In genomic region chr3:159031280-159031679, GRCh38 we compare ENCODE assay signal across 30 cellular contexts. TPM values are rescaled to one million over a fixed set of nuclear protein-coding genes. Genes with fewer than 3 reads are reported as not detected.
"Had no signal": no experiment of that assay in that cellular context is flagged by ENCODE, and none has a peak within 500 bp of the region (broad histone marks: within the 10 kb centered on the region; RNA-seq: fewer than 3 reads in every experiment).

No MANE protein-coding gene starts in this region.

- H3K36me3 Mint-ChIP-seq: stimulated activated effector memory CD8-positive, alpha-beta T cell treated with anti-CD3 and anti-CD28 coated beads, Interleukin-12 subunit alpha, Interleukin-12 subunit beta, amount 100 ng/mL, for 72 hours; stimulated activated memory B cell treated with anti-CD40 and anti-IgM and Interleukin-4, amounts not matched to agents 10 μg/mL and 1 μg/mL and 100 μg/mL, for 72 hours; stimulated activated naive B cell treated with anti-CD40 and anti-IgM and Interleukin-4, amounts not matched to agents 10 μg/mL and 1 μg/mL and 100 μg/mL, for 72 hours; type B pancreatic cell had no signal

- H3K27ac ChIP-seq: stomach, suprapubic skin, testis, thoracic aorta, thyroid gland, tibial artery, tibial nerve, transverse colon, upper lobe of left lung, upper lobe of right lung, uterus, vagina had no signal

- H3K9me3 Mint-ChIP-seq: stimulated activated effector memory CD8-positive, alpha-beta T cell treated with anti-CD3 and anti-CD28 coated beads, Interleukin-12 subunit alpha, Interleukin-12 subunit beta, amount 100 ng/mL, for 72 hours; type B pancreatic cell had no signal

- H3K4me1 Mint-ChIP-seq: stimulated activated effector memory CD8-positive, alpha-beta T cell treated with anti-CD3 and anti-CD28 coated beads, Interleukin-12 subunit alpha, Interleukin-12 subunit beta, amount 100 ng/mL, for 72 hours; stimulated activated naive CD8-positive, alpha-beta T cell treated with anti-CD3 and anti-CD28 coated beads, Interleukin-15, amount 100 ng/mL, for 72 hours had no signal

- H3K36me3 ChIP-seq: stomach, suprapubic skin, thoracic aorta, thyroid gland, tibial artery, tibial nerve, transverse colon, upper lobe of left lung, upper lobe of right lung, uterus, vagina had no signal

- DNase-seq: stimulated activated CD4-positive, alpha-beta T cell treated with anti-CD3 and anti-CD28 coated beads, Interleukin-2, amount 100 ng/mL, for 48 hours; stimulated activated CD4-positive, alpha-beta T cell treated with anti-CD3 and anti-CD28 coated beads, Interleukin-4, amount 100 ng/mL, for 1 hour; stimulated activated CD4-positive, alpha-beta T cell treated with anti-CD3 and anti-CD28 coated beads, Interleukin-4, amount 100 ng/mL, for 24 hours; stimulated activated CD4-positive, alpha-beta T cell treated with anti-CD3 and anti-CD28 coated beads, Interleukin-4, amount 100 ng/mL, for 4 hours; stimulated activated CD8-positive, alpha-beta memory T cell treated with anti-CD3 and anti-CD28 coated beads, Interleukin-4, amount 100 ng/mL, for 48 hours; stimulated activated naive B cell treated with anti-CD40 and anti-IgM and Interleukin-4, amounts not matched to agents 10 μg/mL and 1 μg/mL and 100 μg/mL, for 72 hours; stimulated activated naive CD4-positive, alpha-beta T cell; stimulated activated naive CD4-positive, alpha-beta T cell treated with Interleukin-2 at 50 U/mL for 16 hours; stimulated activated naive CD8-positive, alpha-beta T cell treated with anti-CD3 and anti-CD28 coated beads, Interleukin-15, amount 100 ng/mL, for 72 hours; stimulated activated naive CD8-positive, alpha-beta T cell treated with anti-CD3 and anti-CD28 coated beads, Interleukin-15, Interleukin-2, amounts not matched to agents 100 U/mL and 50 U/mL, for 24 hours; stomach; substantia nigra; testis; thyroid gland; tibial artery; transverse colon; trophoblast cell; upper lobe of left lung; upper lobe of right lung; uterus had no signal

- H3K9me3 ChIP-seq: suprapubic skin, testis, thoracic aorta, thyroid gland, tibial artery, tibial nerve, transverse colon, upper lobe of left lung, upper lobe of right lung, uterus, vagina had no signal

- H3K27ac Mint-ChIP-seq: stimulated activated effector memory CD8-positive, alpha-beta T cell treated with anti-CD3 and anti-CD28 coated beads, Interleukin-12 subunit alpha, Interleukin-12 subunit beta, amount 100 ng/mL, for 72 hours; stimulated activated memory B cell treated with anti-CD40 and anti-IgM and Interleukin-4, amounts not matched to agents 10 μg/mL and 1 μg/mL and 100 μg/mL, for 72 hours; stimulated activated naive B cell treated with anti-CD40 and anti-IgM and Interleukin-4, amounts not matched to agents 10 μg/mL and 1 μg/mL and 100 μg/mL, for 72 hours; stimulated activated naive CD8-positive, alpha-beta T cell treated with anti-CD3 and anti-CD28 coated beads, Interleukin-15, amount 100 ng/mL, for 72 hours; stimulated activated naive CD8-positive, alpha-beta T cell treated with anti-CD3 and anti-CD28 coated beads, Interleukin-15, Interleukin-2, amounts not matched to agents 100 ng/mL and 50 ng/mL, for 24 hours; type B pancreatic cell had no signal

- H3K27me3 ChIP-seq: stomach, suprapubic skin, testis, thyroid gland, tibial artery, tibial nerve, transverse colon, upper lobe of left lung, upper lobe of right lung, uterus, vagina had no signal

- H3K27me3 Mint-ChIP-seq: stimulated activated naive B cell treated with anti-CD40 and anti-IgM and Interleukin-4, amounts not matched to agents 10 μg/mL and 1 μg/mL and 100 μg/mL, for 72 hours; stimulated activated naive CD8-positive, alpha-beta T cell treated with anti-CD3 and anti-CD28 coated beads, Interleukin-15, amount 100 ng/mL, for 72 hours; stimulated activated naive CD8-positive, alpha-beta T cell treated with anti-CD3 and anti-CD28 coated beads, Interleukin-15, Interleukin-2, amounts not matched to agents 100 ng/mL and 50 ng/mL, for 24 hours had no signal

- H3K4me1 ChIP-seq: stomach, suprapubic skin, testis, thyroid gland, tibial artery, tibial nerve, transverse colon, upper lobe of left lung, upper lobe of right lung, uterus, vagina had no signal

- H3K4me3 ChIP-seq: stomach, suprapubic skin, testis, thoracic aorta, thyroid gland, tibial artery, tibial nerve, transverse colon, upper lobe of left lung, upper lobe of right lung, uterus, vagina had no signal

- H3K4me3 Mint-ChIP-seq: stimulated activated effector memory CD8-positive, alpha-beta T cell treated with anti-CD3 and anti-CD28 coated beads, Interleukin-12 subunit alpha, Interleukin-12 subunit beta, amount 100 ng/mL, for 72 hours; stimulated activated memory B cell treated with anti-CD40 and anti-IgM and Interleukin-4, amounts not matched to agents 10 μg/mL and 1 μg/mL and 100 μg/mL, for 72 hours; stimulated activated naive B cell treated with anti-CD40 and anti-IgM and Interleukin-4, amounts not matched to agents 10 μg/mL and 1 μg/mL and 100 μg/mL, for 72 hours; stimulated activated naive CD8-positive, alpha-beta T cell treated with anti-CD3 and anti-CD28 coated beads, Interleukin-15, amount 100 ng/mL, for 72 hours; stimulated activated naive CD8-positive, alpha-beta T cell treated with anti-CD3 and anti-CD28 coated beads, Interleukin-15, Interleukin-2, amounts not matched to agents 100 ng/mL and 50 ng/mL, for 24 hours; type B pancreatic cell had no signal

RNA-seq across cellular contexts. Expression of gene IQCJ, which starts 37.8 kb away (rescaled TPM):
- total RNA-seq: subcutaneous adipose tissue, suprapubic skin, thoracic aorta, thyroid gland, tibial nerve, upper lobe of left lung, upper lobe of right lung, ureter, vagina had no signal
